Comparison of ENCODE assay signal across 9 cellular contexts in the genomic region with DNA sequence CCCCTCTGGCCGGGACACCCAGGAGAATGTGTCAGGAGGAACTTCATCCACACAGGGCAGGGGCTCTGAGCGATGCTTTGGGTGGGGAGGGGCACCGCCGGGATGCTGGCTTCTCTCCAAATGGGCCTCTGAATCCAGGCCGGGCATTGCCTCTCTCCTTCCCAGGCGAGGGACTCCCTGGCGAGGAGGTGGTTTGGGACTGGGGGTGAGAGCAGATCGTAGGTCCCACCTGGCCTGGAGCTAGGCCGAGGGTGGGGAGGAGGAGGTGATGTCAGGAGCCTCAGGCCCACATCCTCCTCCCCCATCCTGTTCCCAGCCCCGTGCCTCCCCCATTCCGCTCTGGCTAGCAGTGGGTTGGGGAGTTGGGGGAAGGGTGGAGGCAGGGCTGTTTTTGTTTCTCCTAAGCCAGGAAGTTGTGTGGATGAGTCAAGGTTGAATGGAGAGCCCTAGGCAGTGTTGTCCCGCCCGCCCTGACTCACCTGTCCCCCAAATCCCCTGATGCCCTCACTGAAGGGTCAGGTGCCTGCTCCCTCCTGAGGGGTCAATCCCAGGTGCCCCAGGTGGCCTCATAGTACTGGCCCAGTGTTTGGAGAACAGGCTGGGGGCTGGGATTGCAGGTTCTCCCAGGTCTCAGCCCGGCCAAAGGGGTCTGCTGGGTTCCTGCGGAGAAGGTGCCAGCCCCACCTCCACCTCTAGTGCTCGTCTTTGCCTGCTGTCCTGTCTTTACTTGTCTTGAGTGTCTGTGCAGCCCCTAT. TPM values are rescaled to one million over a fixed set of nuclear protein-coding genes. Genes with fewer than 3 reads are reported as not detected.
A peak's percentile ranks its signal among the peaks of the same experiment; 100 is the strongest.
DNase-seq lines count a peak whose midpoint lies in the region; ATAC-seq and TF ChIP-seq lines count a peak whose summit lies in the region.
"Had no signal": no experiment of that assay in that cellular context is flagged by ENCODE, and none has a peak within 500 bp of the region (broad histone marks: within the 10 kb centered on the region; RNA-seq: fewer than 3 reads in every experiment).

No MANE protein-coding gene starts in this region.

- no peaks in the 10 kb centered on the region for H3K9me3 Mint-ChIP-seq in stimulated activated effector memory CD8-positive, alpha-beta T cell treated with anti-CD3 and anti-CD28 coated beads, Interleukin-12 subunit alpha, Interleukin-12 subunit beta, amount 100 ng/mL, for 72 hours
- H3K9me3 Mint-ChIP-seq: T-helper 1 cell treated with Interleukin-12 subunit alpha and Interleukin-12 subunit beta and Interleukin-4 antibody, amounts not matched to agents 30 μg/mL and 1 μg/mL, for 36 hours had no signal

- no peak for TF ChIP-seq RAD21 in SK-N-SH (IDR thresholded peaks at IDR 0.05; ENCODE audit: low read length)

- H3K27me3 ChIP-seq in SK-N-SH (ENCODE audit: insufficient read depth) (0 out of 2 replicates have a peak, but pooled peaks cover 7% of the 10 kb centered on the region), iPS DF 6.9 (ENCODE audit: control insufficient read depth, insufficient read depth, low read length) (no peaks in the 10 kb centered on the region)

- WGBS in SK-N-SH (ENCODE audit: low lambda C conversion rate), result 62% methylated on average over 15 of the region's 16 CpGs
- no CpG with 5 or more reads among the region's 16 CpGs for WGBS in iPS DF 6.9 (ENCODE audit: insufficient coverage, insufficient read length)

- H3K9me2 ChIP-seq in SK-N-SH, result no peaks in the 10 kb centered on the region

- H3K4me3 ChIP-seq in SK-N-SH (ENCODE audit: low read depth in 2 of 2, low read length in 1 of 2) (no peak overlapping the region), iPS DF 6.9 (ENCODE audit: low read length) (peak overlapping the region; percentile 19; the same call in 1 of the 2 replicates)

- H3K27ac ChIP-seq in SK-N-SH (ENCODE audit: low read depth in 2 of 2, low read length in 1 of 2) (no peak overlapping the region), iPS DF 6.9 (ENCODE audit: low read length) (peak overlapping the region; percentile 13)

- H3F3A ChIP-seq in SK-N-SH (replicated peaks; ENCODE audit: insufficient read depth), result no peaks in the 10 kb centered on the region

- no peaks in the 10 kb centered on the region for H3K79me2 ChIP-seq in SK-N-SH (ENCODE audit: insufficient read depth)

- H4K20me1 ChIP-seq in SK-N-SH (ENCODE audit: insufficient read depth), result no peaks in the 10 kb centered on the region

- CTCF ChIA-PET in SK-N-SH (lab: Yijun Ruan, JAX), result interaction anchor here (0.6 kb wide), 1 partner anchor 101 kb away, joined by 3 read pairs; no protein-coding TSS in a partner anchor

- POLR2A ChIA-PET in SK-N-SH (lab: Yijun Ruan, JAX), result no interaction called here

- H3K9me3 ChIP-seq in SK-N-SH (no peaks in the 10 kb centered on the region), iPS DF 6.9 (ENCODE audit: control insufficient read depth, insufficient read depth, low read length) (no peaks in the 10 kb centered on the region)

- H3K36me3 Mint-ChIP-seq in stimulated activated effector memory CD8-positive, alpha-beta T cell treated with anti-CD3 and anti-CD28 coated beads, Interleukin-12 subunit alpha, Interleukin-12 subunit beta, amount 100 ng/mL, for 72 hours, result no peaks in the 10 kb centered on the region

- no peak for ATAC-seq in stimulated activated effector memory CD8-positive, alpha-beta T cell treated with anti-CD3 and anti-CD28 coated beads, Interleukin-12 subunit alpha, Interleukin-12 subunit beta, amount 100 ng/mL, for 72 hours
- no peak for ATAC-seq in GM18868 (IDR thresholded peaks at IDR 0.05; ENCODE audit: unreplicated experiment)

- TF ChIP-seq CTCF in SK-N-SH (IDR thresholded peaks at IDR 0.05), result no peak

- TF ChIP-seq EP300 in SK-N-SH (IDR thresholded peaks at IDR 0.05; ENCODE audit: borderline replicate concordance in 1 of 2, low read depth in 1 of 2, low read length in 1 of 2), result no peak

- H3K4me1 ChIP-seq in SK-N-SH (ENCODE audit: control insufficient read depth in 1 of 2, insufficient read depth in 2 of 2, low read depth in 1 of 2, low read length in 1 of 2) (no peaks in the 10 kb centered on the region), iPS DF 6.9 (ENCODE audit: control insufficient read depth, insufficient read depth, low read length) (peaks cover 12% of the 10 kb centered on the region)

- H3K4me2 ChIP-seq in SK-N-SH, result no peak overlapping the region

- H3K4me1 Mint-ChIP-seq in stimulated activated effector memory CD8-positive, alpha-beta T cell treated with anti-CD3 and anti-CD28 coated beads, Interleukin-12 subunit alpha, Interleukin-12 subunit beta, amount 100 ng/mL, for 72 hours, result peaks cover 39% of the 10 kb centered on the region

- DNase-seq in NCI-H2107 treated with DMSO at 0.1 percent for 48 hours (lab: John Stamatoyannopoulos, UW; ENCODE audit: unreplicated experiment) (peak; percentile 42), NCI-H2107 (lab: John Stamatoyannopoulos, UW) (no peak), SK-N-SH (peak; percentile 26), iPS DF 6.9 (ENCODE audit: low read depth, low spot score) (no peak), dedifferentiated amniotic fluid mesenchymal stem cell (ENCODE audit: extremely low spot score) (no peak)
- no peak for DNase-seq in stimulated activated effector memory CD8-positive, alpha-beta T cell treated with anti-CD3 and anti-CD28 coated beads, Interleukin-12 subunit alpha, Interleukin-12 subunit beta, amount 100 ng/mL, for 72 hours (ENCODE audit: low spot score in 2 of 2)
- DNase-seq in effector CD4-positive, alpha-beta T cell, result no peak

- peak overlapping the region; percentile 52 for H3K27ac Mint-ChIP-seq in stimulated activated effector memory CD8-positive, alpha-beta T cell treated with anti-CD3 and anti-CD28 coated beads, Interleukin-12 subunit alpha, Interleukin-12 subunit beta, amount 100 ng/mL, for 72 hours
- H3K27ac Mint-ChIP-seq: T-helper 1 cell treated with Interleukin-12 subunit alpha and Interleukin-12 subunit beta and Interleukin-4 antibody, amounts not matched to agents 30 μg/mL and 1 μg/mL, for 36 hours had no signal

- H3K4me3 Mint-ChIP-seq in stimulated activated effector memory CD8-positive, alpha-beta T cell treated with anti-CD3 and anti-CD28 coated beads, Interleukin-12 subunit alpha, Interleukin-12 subunit beta, amount 100 ng/mL, for 72 hours, result no peak overlapping the region
- H3K4me3 Mint-ChIP-seq: T-helper 1 cell treated with Interleukin-12 subunit alpha and Interleukin-12 subunit beta and Interleukin-4 antibody, amounts not matched to agents 30 μg/mL and 1 μg/mL, for 36 hours had no signal

- no peak overlapping the region for H3K9ac ChIP-seq in SK-N-SH

- no peak overlapping the region for H2AFZ ChIP-seq in SK-N-SH (ENCODE audit: low read depth)

- H3K36me3 ChIP-seq in SK-N-SH (replicated peaks in 1 of 2; ENCODE audit: control insufficient read depth in 1 of 2, insufficient read depth in 2 of 2, low read length in 1 of 2) (no peaks in the 10 kb centered on the region), iPS DF 6.9 (ENCODE audit: control insufficient read depth, insufficient read depth, low read length) (peaks cover 21% of the 10 kb centered on the region)

TF ChIP-seq in SK-N-SH, 30 proteins besides CTCF, POLR2A, EP300 and RAD21:
- TF ChIP-seq SMC3 (IDR thresholded peaks at IDR 0.05; ENCODE audit: low read depth, low read length) (no peak), TEAD4 (IDR thresholded peaks at IDR 0.05; ENCODE audit: borderline replicate concordance, insufficient read depth) (no peak), GATA2 (CRISPR knock-in tag; IDR thresholded peaks at IDR 0.05) (no peak), POLR2AphosphoS5 (IDR thresholded peaks at IDR 0.05; ENCODE audit: low read depth, low read length) (no peak), YY1 (IDR thresholded peaks at IDR 0.05; ENCODE audit: low read depth) (no peak), FOSL2 (IDR thresholded peaks at IDR 0.05; ENCODE audit: borderline replicate concordance, low read depth) (no peak), SIN3A (IDR thresholded peaks at IDR 0.05; ENCODE audit: borderline replicate concordance, low read depth, low read length) (no peak)
- TF ChIP-seq, protein P1, sequence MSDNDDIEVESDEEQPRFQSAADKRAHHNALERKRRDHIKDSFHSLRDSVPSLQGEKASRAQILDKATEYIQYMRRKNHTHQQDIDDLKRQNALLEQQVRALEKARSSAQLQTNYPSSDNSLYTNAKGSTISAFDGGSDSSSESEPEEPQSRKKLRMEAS (IDR thresholded peaks at IDR 0.05; ENCODE audit: low read depth), result no peak

RNA-seq across cellular contexts. Expression of a gene that starts 2.8 kb away (rescaled TPM):
- not detected in 2 replicates for polyA plus RNA-seq in SK-N-SH (2012; rRNA removed)
- polyA plus RNA-seq in SK-N-SH (2012; cell fraction: cytosol; rRNA removed), result 0.01 TPM in 1 of 2 replicates, not detected in the other
- 0.05 TPM in 2 replicates for polyA plus RNA-seq in SK-N-SH (2012; cell fraction: nucleus; rRNA removed)

RNA-seq across cellular contexts. Expression of a gene that starts 10.2 kb away (rescaled TPM):
- 100 and 105 TPM in 2 replicates for polyA plus RNA-seq in SK-N-SH (2012; rRNA removed)
- polyA plus RNA-seq in SK-N-SH (2012; cell fraction: cytosol; rRNA removed), result 84.1 and 96.5 TPM in 2 replicates
- 37.0 and 62.4 TPM in 2 replicates for polyA plus RNA-seq in SK-N-SH (2012; cell fraction: nucleus; rRNA removed)

RNA-seq across cellular contexts. Expression of a gene that starts 40.7 kb away (rescaled TPM):
- 1.9 and 2.6 TPM in 2 replicates for polyA plus RNA-seq in SK-N-SH (2012; rRNA removed)
- 1.0 and 1.2 TPM in 2 replicates for polyA plus RNA-seq in SK-N-SH (2012; cell fraction: cytosol; rRNA removed)
- polyA plus RNA-seq in SK-N-SH (2012; cell fraction: nucleus; rRNA removed), result 5.7 and 9.7 TPM in 2 replicates

RNA-seq across cellular contexts. Expression of a gene that starts 52.7 kb away (rescaled TPM):
- polyA plus RNA-seq in SK-N-SH (2012; rRNA removed), result 20.9 and 25.8 TPM in 2 replicates
- 8.3 and 12.5 TPM in 2 replicates for polyA plus RNA-seq in SK-N-SH (2012; cell fraction: cytosol; rRNA removed)
- 83.8 and 86.4 TPM in 2 replicates for polyA plus RNA-seq in SK-N-SH (2012; cell fraction: nucleus; rRNA removed)

Comparison
In these comparisons a context has a peak if more than half of its experiments do, and no peak if none do; other contexts are left out.
1. DNase-seq: peak in NCI-H2107 treated with DMSO at 0.1 percent for 48 hours (single experiment) and SK-N-SH (single experiment); none in NCI-H2107 (single experiment), iPS DF 6.9 (single experiment), stimulated activated effector memory CD8-positive, alpha-beta T cell treated with anti-CD3 and anti-CD28 coated beads, Interleukin-12 subunit alpha, Interleukin-12 subunit beta, amount 100 ng/mL, for 72 hours (0 of 2), dedifferentiated amniotic fluid mesenchymal stem cell (single experiment) and effector CD4-positive, alpha-beta T cell (single experiment).